ENCODE assay signal across 32 cellular contexts in genomic region chr2:27963454-27963853, GRCh38.
"Had no signal": no experiment of that assay in that cellular context is flagged by ENCODE, and none has a peak within 500 bp of the region (broad histone marks: within the 10 kb centered on the region; RNA-seq: fewer than 3 reads in every experiment).

No MANE protein-coding gene starts in this region.

- H2AFZ ChIP-seq: neural progenitor cell, parathyroid adenoma had no signal

- DNase-seq: naive thymus-derived CD8-positive, alpha-beta T cell; nephron progenitor cell; occipital lobe; ovary; posterior cingulate gyrus; psoas muscle; right cardiac atrium; spleen; stimulated activated CD4-positive, alpha-beta T cell treated with anti-CD3 and anti-CD28 coated beads, Interleukin-12 subunit alpha, Interleukin-12 subunit beta, amount 100 ng/mL, for 4 hours; stimulated activated CD4-positive, alpha-beta T cell treated with anti-CD3 and anti-CD28 coated beads, Interleukin-1b, Interleukin-23, amount 100 ng/mL, for 48 hours; stimulated activated CD4-positive, alpha-beta T cell treated with anti-CD3 and anti-CD28 coated beads, Interleukin-4, amount 100 ng/mL, for 1 hour; stimulated activated CD4-positive, alpha-beta T cell treated with anti-CD3 and anti-CD28 coated beads, Interleukin-4, amount 100 ng/mL, for 4 hours; stimulated activated CD8-positive, alpha-beta memory T cell treated with anti-CD3 and anti-CD28 coated beads, Interleukin-4, amount 100 ng/mL, for 48 hours; stimulated activated naive CD4-positive, alpha-beta T cell; stimulated activated naive CD8-positive, alpha-beta T cell treated with anti-CD3 and anti-CD28 coated beads, Interleukin-15, amount 100 ng/mL, for 72 hours; stimulated activated naive CD8-positive, alpha-beta T cell treated with anti-CD3 and anti-CD28 coated beads, Interleukin-15, Interleukin-2, amounts not matched to agents 100 U/mL and 50 U/mL, for 24 hours; substantia nigra; testis; tibial artery; transverse colon; upper lobe of right lung; uterus had no signal

- H3K4me3 ChIP-seq: neural progenitor cell, ovary, psoas muscle, skin epidermis, smooth muscle cell, spleen, suprapubic skin, testis, tibial artery, transverse colon, upper lobe of right lung, uterus had no signal

- H3K4me3 Mint-ChIP-seq: naive thymus-derived CD8-positive, alpha-beta T cell; natural killer cell treated with Interleukin-12 subunit alpha and Interleukin-12 subunit beta and Interleukin-15 and Interleukin-18, amount 100 ng/mL, for 72 hours; nephron progenitor cell; neural progenitor cell; stimulated activated memory B cell treated with anti-CD40 and anti-IgM and Interleukin-4, amounts not matched to agents 10 μg/mL and 1 μg/mL and 100 μg/mL, for 72 hours; stimulated activated naive CD8-positive, alpha-beta T cell treated with anti-CD3 and anti-CD28 coated beads, Interleukin-15, amount 100 ng/mL, for 72 hours; type B pancreatic cell had no signal

- ATAC-seq: naive thymus-derived CD8-positive, alpha-beta T cell; natural killer cell treated with Interleukin-12 subunit alpha and Interleukin-12 subunit beta and Interleukin-15 and Interleukin-18, amount 100 ng/mL, for 72 hours; psoas muscle; right cardiac atrium; sciatic nerve; stimulated activated memory B cell treated with anti-CD40 and anti-IgM and Interleukin-4, amounts not matched to agents 10 μg/mL and 1 μg/mL and 100 μg/mL, for 72 hours; stimulated activated naive CD8-positive, alpha-beta T cell treated with anti-CD3 and anti-CD28 coated beads, Interleukin-15, amount 100 ng/mL, for 72 hours; stimulated activated naive CD8-positive, alpha-beta T cell treated with anti-CD3 and anti-CD28 coated beads, Interleukin-15, Interleukin-2, amounts not matched to agents 100 U/mL and 50 U/mL, for 24 hours; upper lobe of right lung had no signal

- H3K27me3 Mint-ChIP-seq: naive thymus-derived CD8-positive, alpha-beta T cell; natural killer cell treated with Interleukin-12 subunit alpha and Interleukin-12 subunit beta and Interleukin-15 and Interleukin-18, amount 100 ng/mL, for 72 hours; progenitor cell of endocrine pancreas; stimulated activated memory B cell treated with anti-CD40 and anti-IgM and Interleukin-4, amounts not matched to agents 10 μg/mL and 1 μg/mL and 100 μg/mL, for 72 hours; stimulated activated naive CD8-positive, alpha-beta T cell treated with anti-CD3 and anti-CD28 coated beads, Interleukin-15, amount 100 ng/mL, for 72 hours; type B pancreatic cell had no signal

- H3K27me3 ChIP-seq: neural progenitor cell, ovary, spleen, suprapubic skin, testis, tibial artery, transverse colon, upper lobe of right lung, uterus had no signal

- H3K27ac Mint-ChIP-seq: nephron progenitor cell; neural progenitor cell; progenitor cell of endocrine pancreas; stimulated activated memory B cell treated with anti-CD40 and anti-IgM and Interleukin-4, amounts not matched to agents 10 μg/mL and 1 μg/mL and 100 μg/mL, for 72 hours; type B pancreatic cell had no signal

- H3K9me3 ChIP-seq: ovary, psoas muscle, suprapubic skin, testis, uterus had no signal

- H3K4me2 ChIP-seq: neural progenitor cell had no signal

- H3K4me1 Mint-ChIP-seq: nephron progenitor cell had no signal

- H3K9ac ChIP-seq: neural progenitor cell, parathyroid adenoma had no signal

- H3K27ac ChIP-seq: neural progenitor cell, ovary, parathyroid adenoma, psoas muscle, spleen, suprapubic skin, testis, tibial artery, transverse colon, upper lobe of right lung, uterus had no signal

- H3K36me3 ChIP-seq: neural progenitor cell, ovary, suprapubic skin, tibial artery, transverse colon, upper lobe of right lung, uterus had no signal
